ENCODE assay signal across 25 cellular contexts in genomic region chr2:3956344-3956743, GRCh38.
"Had no signal": no experiment of that assay in that cellular context is flagged by ENCODE, and none has a peak within 500 bp of the region (broad histone marks: within the 10 kb centered on the region; RNA-seq: fewer than 3 reads in every experiment).

No MANE protein-coding gene starts in this region.

- H3K4me3 Mint-ChIP-seq: endodermal cell; naive B cell; nephron; stimulated activated memory B cell treated with anti-CD40 and anti-IgM and Interleukin-4, amounts not matched to agents 10 μg/mL and 1 μg/mL and 100 μg/mL, for 72 hours; stimulated activated naive CD8-positive, alpha-beta T cell treated with anti-CD3 and anti-CD28 coated beads, Interleukin-15, Interleukin-2, amounts not matched to agents 100 ng/mL and 50 ng/mL, for 24 hours had no signal

- H3K4me3 ChIP-seq: lung, psoas muscle, right lobe of liver, testis, tibial nerve, upper lobe of right lung, vagina had no signal

- H3K27ac Mint-ChIP-seq: endodermal cell; nephron; stimulated activated memory B cell treated with anti-CD40 and anti-IgM and Interleukin-4, amounts not matched to agents 10 μg/mL and 1 μg/mL and 100 μg/mL, for 72 hours; stimulated activated naive CD8-positive, alpha-beta T cell treated with anti-CD3 and anti-CD28 coated beads, Interleukin-15, Interleukin-2, amounts not matched to agents 100 ng/mL and 50 ng/mL, for 24 hours had no signal

- H3K27me3 Mint-ChIP-seq: stimulated activated memory B cell treated with anti-CD40 and anti-IgM and Interleukin-4, amounts not matched to agents 10 μg/mL and 1 μg/mL and 100 μg/mL, for 72 hours; stimulated activated naive CD8-positive, alpha-beta T cell treated with anti-CD3 and anti-CD28 coated beads, Interleukin-15, Interleukin-2, amounts not matched to agents 100 ng/mL and 50 ng/mL, for 24 hours had no signal

- H2AFZ ChIP-seq: parathyroid adenoma had no signal

- ATAC-seq: left colon; left ventricle myocardium superior; psoas muscle; right lobe of liver; stimulated activated memory B cell treated with anti-CD40 and anti-IgM and Interleukin-4, amounts not matched to agents 10 μg/mL and 1 μg/mL and 100 μg/mL, for 72 hours; upper lobe of right lung had no signal

- H3K9me3 ChIP-seq: psoas muscle, right lobe of liver, testis, upper lobe of right lung, vagina had no signal

- H3K36me3 ChIP-seq: right lobe of liver, tibial nerve, upper lobe of right lung, vagina had no signal

- H3K9ac ChIP-seq: parathyroid adenoma had no signal

- H3K79me2 ChIP-seq: parathyroid adenoma had no signal

- H3K9me3 Mint-ChIP-seq: endodermal cell; stimulated activated memory B cell treated with anti-CD40 and anti-IgM and Interleukin-4, amounts not matched to agents 10 μg/mL and 1 μg/mL and 100 μg/mL, for 72 hours; stimulated activated naive CD8-positive, alpha-beta T cell treated with anti-CD3 and anti-CD28 coated beads, Interleukin-15, Interleukin-2, amounts not matched to agents 100 ng/mL and 50 ng/mL, for 24 hours had no signal

- H3K36me3 Mint-ChIP-seq: naive B cell; stimulated activated memory B cell treated with anti-CD40 and anti-IgM and Interleukin-4, amounts not matched to agents 10 μg/mL and 1 μg/mL and 100 μg/mL, for 72 hours had no signal

- DNase-seq: effector CD4-positive, alpha-beta T cell; endodermal cell; erythroblast; foreskin melanocyte; head of caudate nucleus; hippocampal formation; left colon; left ventricle myocardium superior; mesenchymal stem cell; naive B cell; psoas muscle; retina; right lobe of liver; stimulated activated CD4-positive, alpha-beta T cell treated with anti-CD3 and anti-CD28 coated beads, Interleukin-15, amount 100 ng/mL, for 24 hours; stimulated activated CD4-positive, alpha-beta T cell treated with anti-CD3 and anti-CD28 coated beads, Interleukin-1b, Interleukin-23, amount 100 ng/mL, for 48 hours; stimulated activated CD4-positive, alpha-beta T cell treated with anti-CD3 and anti-CD28 coated beads, Interleukin-4, amount 100 ng/mL, for 24 hours; testis; upper lobe of right lung had no signal

- H3K4me1 Mint-ChIP-seq: endodermal cell; naive B cell; stimulated activated memory B cell treated with anti-CD40 and anti-IgM and Interleukin-4, amounts not matched to agents 10 μg/mL and 1 μg/mL and 100 μg/mL, for 72 hours had no signal

- H3K4me1 ChIP-seq: parathyroid adenoma, psoas muscle, right lobe of liver, testis, tibial nerve, upper lobe of right lung, vagina had no signal

- H3K27me3 ChIP-seq: right lobe of liver, testis, tibial nerve, upper lobe of right lung, vagina had no signal

- H3K27ac ChIP-seq: parathyroid adenoma, psoas muscle, right lobe of liver, testis, tibial nerve, upper lobe of right lung, vagina had no signal
